In the genomic region with DNA sequence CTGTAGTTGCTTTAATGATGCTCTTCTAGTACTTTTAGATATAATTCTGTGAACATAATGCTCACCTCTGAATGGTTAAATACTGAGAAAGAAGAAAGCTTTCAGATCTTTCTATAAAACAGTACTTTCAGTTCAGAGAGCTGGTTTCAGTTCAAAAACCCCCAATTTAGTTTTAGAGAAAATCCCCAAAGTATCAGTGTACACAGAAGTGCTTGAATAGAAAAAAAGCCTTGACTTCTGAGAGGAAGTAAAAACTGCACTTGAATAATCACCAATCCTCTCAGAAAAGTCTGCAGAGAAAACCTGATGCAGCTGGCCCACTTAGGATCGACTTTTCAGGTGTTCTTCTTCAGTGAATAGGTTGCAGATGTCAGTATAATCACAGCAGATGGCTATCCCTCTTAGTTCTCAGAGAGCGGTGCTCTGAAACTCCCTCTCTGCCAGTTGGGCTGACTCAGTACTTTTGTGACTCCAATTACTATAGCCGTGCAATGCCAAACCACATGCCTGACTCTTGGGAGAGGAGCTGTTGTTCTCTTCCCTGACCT, we compare ENCODE assay signal across 8 cellular contexts.
DNase-seq lines count a peak whose midpoint lies in the region; ATAC-seq, FAIRE-seq and TF ChIP-seq lines count a peak whose summit lies in the region.

No MANE protein-coding gene starts in this region.

- no peaks in the 10 kb centered on the region for H3K27me3 Mint-ChIP-seq in natural killer cell (ENCODE audit: low read depth in 2 of 2)

- H3K4me3 Mint-ChIP-seq in natural killer cell: no peak overlapping the region

- DNase-seq in Ammon's horn (ENCODE audit: low spot score) (peak; percentile 64), GM19239 (ENCODE audit: insufficient read length, low spot score) (peak; percentile 1), NCI-H69 (lab: John Stamatoyannopoulos, UW) (peak; percentile 86), foreskin keratinocyte (peak; percentile 52 to 75), natural killer cell (no peak), cerebellar nuclear complex (lab: John Stamatoyannopoulos, UW) (no peak), amniotic stem cell (lab: John Stamatoyannopoulos, UW) (no peak)

- peaks cover 2 to 9% of the 10 kb centered on the region in 2 donors for H3K9me3 Mint-ChIP-seq in natural killer cell

- H3K27ac ChIP-seq in foreskin keratinocyte: no peak overlapping the region

- H3K4me1 Mint-ChIP-seq in natural killer cell: no peaks in the 10 kb centered on the region

- H3K4me1 ChIP-seq in foreskin keratinocyte: peaks cover 3% of the 10 kb centered on the region

- H3K27ac Mint-ChIP-seq in natural killer cell: no peak overlapping the region

- peak; percentile 61 for FAIRE-seq in GM19239 (lab: Jason Lieb, UNC)

- no peak for TF ChIP-seq CTCF in foreskin keratinocyte (conservative IDR thresholded peaks at IDR 0.05)
- no peak for TF ChIP-seq CTCF in natural killer cell (IDR thresholded peaks at IDR 0.05)

- H3K36me3 Mint-ChIP-seq in natural killer cell: no peaks in the 10 kb centered on the region

- H3K27me3 ChIP-seq in foreskin keratinocyte: no peaks in the 10 kb centered on the region

- intact Hi-C loops in natural killer cell (cut with micrococcal nuclease): no loop called here

- ATAC-seq in HG03108 (IDR thresholded peaks at IDR 0.05; ENCODE audit: unreplicated experiment) (peak; percentile 89), foreskin keratinocyte (peak; percentile 98), natural killer cell (no peak)

Comparison
In these comparisons a context has a peak if more than half of its experiments do, and no peak if none do; other contexts are left out.
1. DNase-seq: peak in Ammon's horn (single experiment), GM19239 (single experiment), NCI-H69 (single experiment) and foreskin keratinocyte (2 of 2); none in natural killer cell (single experiment), cerebellar nuclear complex (0 of 2) and amniotic stem cell (single experiment).
2. ATAC-seq: peak in HG03108 (single experiment) and foreskin keratinocyte (single experiment); none in natural killer cell (0 of 3).